In the genomic region with DNA sequence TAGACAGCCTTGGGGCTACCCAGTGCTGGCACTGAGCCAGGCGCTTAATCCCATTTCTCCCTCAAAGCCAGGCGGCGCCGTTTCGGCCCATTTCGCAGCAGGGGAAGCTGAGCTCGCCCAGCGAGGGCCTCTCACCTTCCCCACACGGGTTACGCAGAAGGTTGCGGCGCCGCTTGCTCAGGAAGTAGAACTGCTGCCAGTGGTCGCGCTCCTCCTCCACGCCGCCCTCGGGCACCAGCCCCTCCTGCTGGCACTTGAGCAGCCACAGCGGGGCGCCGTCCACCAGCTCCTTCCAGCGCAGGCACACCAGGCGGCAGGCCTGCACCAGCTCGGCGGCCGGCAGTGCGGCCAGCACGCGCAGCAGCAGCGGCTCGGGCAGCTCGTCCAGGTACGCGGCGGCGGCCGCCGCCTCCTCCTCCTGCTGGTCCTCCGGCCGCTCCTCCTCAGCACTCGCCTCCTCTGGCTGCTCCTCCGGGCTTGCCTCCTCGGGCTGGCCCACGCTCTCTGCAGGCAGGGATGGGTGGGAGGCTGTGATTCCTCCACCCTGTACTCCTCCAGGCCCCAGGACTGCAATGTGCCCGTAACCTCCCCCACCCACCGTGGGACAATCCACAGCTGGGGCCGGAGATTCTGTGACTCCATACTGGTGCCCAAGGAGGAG, we compare ENCODE assay signal across 1 cellular context.
TF ChIP-seq lines count a peak whose summit lies in the region.

No MANE protein-coding gene starts in this region.

TF ChIP-seq in HEK293, 187 proteins besides CTCF, POLR2A, EP300 and RAD21 (continued from another document and continues in another):
- peak; percentile 20; the same call in 1 of the 2 replicates for TF ChIP-seq TSHZ1 (tag by site-specific recombination; IDR thresholded peaks at IDR 0.05; ENCODE audit: borderline replicate concordance)
- 0 out of 2 replicates have a peak, but pooled peaks have one; percentile 24 for TF ChIP-seq ZNF16 (tag by site-specific recombination; IDR thresholded peaks at IDR 0.05; ENCODE audit: low read depth)
- TF ChIP-seq, protein P1, sequence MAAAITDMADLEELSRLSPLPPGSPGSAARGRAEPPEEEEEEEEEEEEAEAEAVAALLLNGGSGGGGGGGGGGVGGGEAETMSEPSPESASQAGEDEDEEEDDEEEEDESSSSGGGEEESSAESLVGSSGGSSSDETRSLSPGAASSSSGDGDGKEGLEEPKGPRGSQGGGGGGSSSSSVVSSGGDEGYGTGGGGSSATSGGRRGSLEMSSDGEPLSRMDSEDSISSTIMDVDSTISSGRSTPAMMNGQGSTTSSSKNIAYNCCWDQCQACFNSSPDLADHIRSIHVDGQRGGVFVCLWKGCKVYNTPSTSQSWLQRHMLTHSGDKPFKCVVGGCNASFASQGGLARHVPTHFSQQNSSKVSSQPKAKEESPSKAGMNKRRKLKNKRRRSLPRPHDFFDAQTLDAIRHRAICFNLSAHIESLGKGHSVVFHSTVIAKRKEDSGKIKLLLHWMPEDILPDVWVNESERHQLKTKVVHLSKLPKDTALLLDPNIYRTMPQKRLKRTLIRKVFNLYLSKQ (tag by site-specific recombination; IDR thresholded peaks at IDR 0.05; ENCODE audit: borderline replicate concordance), result no peak
- TF ChIP-seq PRDM10 (tag by site-specific recombination; IDR thresholded peaks at IDR 0.05), result peak; percentile 98
- TF ChIP-seq ZNF530 (tag by site-specific recombination; IDR thresholded peaks at IDR 0.05; ENCODE audit: low read depth), result no peak
- TF ChIP-seq ZNF274 (IDR thresholded peaks at IDR 0.05; ENCODE audit: low read length), result no peak
- TF ChIP-seq ZNF274 (tag by site-specific recombination; IDR thresholded peaks at IDR 0.05; ENCODE audit: borderline replicate concordance), result no peak
- TF ChIP-seq ZNF280C (tag by site-specific recombination; IDR thresholded peaks at IDR 0.05), result no peak
- no peak for TF ChIP-seq GLI2 (tag by site-specific recombination; IDR thresholded peaks at IDR 0.05; ENCODE audit: borderline replicate concordance, low read depth)
- 0 out of 2 replicates have a peak, but pooled peaks have one; percentile 54 for TF ChIP-seq ZNF280D (tag by site-specific recombination; IDR thresholded peaks at IDR 0.05)
- no peak for TF ChIP-seq ZNF19 (tag by site-specific recombination; IDR thresholded peaks at IDR 0.05; ENCODE audit: low read depth)
- no peak for TF ChIP-seq ZNF518A (tag by site-specific recombination; conservative IDR thresholded peaks at IDR 0.05; ENCODE audit: low read depth)
- TF ChIP-seq ZNF701 (tag by site-specific recombination; IDR thresholded peaks at IDR 0.05), result no peak
- TF ChIP-seq ZNF2 (tag by site-specific recombination; IDR thresholded peaks at IDR 0.05), result peak; percentile 61; the same call in 1 of the 2 replicates
- TF ChIP-seq ZNF362 (tag by site-specific recombination; IDR thresholded peaks at IDR 0.05), result no peak
- peak; percentile 66 for TF ChIP-seq ZNF449 (tag by site-specific recombination; IDR thresholded peaks at IDR 0.05)
- TF ChIP-seq KLF10 (tag by site-specific recombination; IDR thresholded peaks at IDR 0.05), result 0 out of 2 replicates have a peak, but pooled peaks have one; percentile 18
- TF ChIP-seq ZNF488 (tag by site-specific recombination; IDR thresholded peaks at IDR 0.05), result no peak
- no peak for TF ChIP-seq ZNF140 (tag by site-specific recombination; IDR thresholded peaks at IDR 0.05)
- peak; percentile 78; the same call in 1 of the 2 replicates for TF ChIP-seq BCL11A (tag by site-specific recombination; IDR thresholded peaks at IDR 0.05; ENCODE audit: low read depth)
- TF ChIP-seq ZFHX2 (tag by site-specific recombination; conservative IDR thresholded peaks at IDR 0.05), result peak; percentile 96
- no peak for TF ChIP-seq ZNF404 (tag by site-specific recombination; IDR thresholded peaks at IDR 0.05)
- TF ChIP-seq YY1 (tag by site-specific recombination; IDR thresholded peaks at IDR 0.05), result peak; percentile 66; the same call in 1 of the 2 replicates
